ENCODE assay signal across 1 cellular context in genomic region chr1:87495147-87495546, GRCh38.
TF ChIP-seq lines count a peak whose summit lies in the region.

No MANE protein-coding gene starts in this region.

TF ChIP-seq in WTC11, 78 proteins besides CTCF, POLR2A, EP300 and RAD21 (continued from another document):
- no peak for TF ChIP-seq ARID4B (CRISPR knock-in tag; IDR thresholded peaks at IDR 0.05; ENCODE audit: borderline replicate concordance)
TF ChIP-seq in WTC11: peak in this region for 1.
